1 cellular context compared by ENCODE assay signal in genomic region chr3:14767245-14767593, GRCh38.
TF ChIP-seq lines count a peak whose summit lies in the region.

No MANE protein-coding gene starts in this region.

TF ChIP-seq in SK-N-SH, 30 proteins besides CTCF, POLR2A, EP300 and RAD21 (continued from another document):
- TF ChIP-seq JUND (IDR thresholded peaks at IDR 0.05) (no peak), EZH2phosphoT487 (IDR thresholded peaks at IDR 0.05; ENCODE audit: borderline replicate concordance, low read depth) (no peak)
